ENCODE assay signal across 8 cellular contexts in the genomic region with DNA sequence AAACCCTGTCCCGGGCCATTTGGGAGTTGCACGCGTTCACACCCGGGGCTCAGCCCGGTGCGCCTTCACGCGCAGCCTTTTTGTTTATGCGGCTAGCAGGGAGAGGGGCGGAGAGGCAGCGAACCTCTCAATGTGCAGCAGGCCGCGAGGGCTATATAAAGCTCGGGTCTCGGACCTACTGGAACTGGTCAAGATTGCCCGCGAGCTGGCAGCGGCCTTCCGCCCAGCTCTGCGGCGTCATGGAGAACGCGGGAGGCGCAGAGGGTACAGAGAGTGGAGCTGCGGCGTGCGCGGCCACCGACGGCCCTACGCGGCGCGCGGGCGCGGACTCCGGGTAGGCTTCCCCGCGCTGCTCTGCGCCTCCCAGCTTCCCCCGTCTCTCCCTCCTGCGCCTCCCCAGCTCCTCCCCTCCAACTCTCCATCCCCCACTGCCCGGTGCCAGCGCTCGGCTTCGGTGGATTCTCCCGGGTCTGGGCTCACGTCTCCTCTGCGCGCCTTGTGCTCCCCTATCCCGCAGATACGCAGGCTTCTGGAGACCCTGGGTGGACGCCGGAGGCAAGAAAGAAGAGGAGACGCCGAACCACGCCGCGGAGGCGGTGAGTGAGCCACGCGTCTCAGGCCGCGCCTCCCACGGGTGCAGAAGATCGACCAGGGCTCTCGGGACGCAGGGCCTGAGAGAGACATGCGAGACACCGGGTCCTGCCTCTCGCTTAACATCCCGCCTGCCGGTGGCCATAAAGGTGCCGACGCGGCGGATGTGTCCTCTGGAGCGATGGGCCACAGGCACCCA. TPM values are rescaled to one million over a fixed set of nuclear protein-coding genes. Genes with fewer than 3 reads are reported as not detected.
DNase-seq lines count a peak whose midpoint lies in the region; ATAC-seq and TF ChIP-seq lines count a peak whose summit lies in the region.

A gene with protein sequence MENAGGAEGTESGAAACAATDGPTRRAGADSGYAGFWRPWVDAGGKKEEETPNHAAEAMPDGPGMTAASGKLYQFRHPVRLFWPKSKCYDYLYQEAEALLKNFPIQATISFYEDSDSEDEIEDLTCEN (plus strand): TSS at position 183 of the 790 bp plus-strand sequence. CDS start 57 bp downstream, at position 240.

- no peak for TF ChIP-seq CTCF in WI38 (IDR thresholded peaks at IDR 0.05; ENCODE audit: low read depth, low read length)

- H3K9ac ChIP-seq in HUES64 (ENCODE audit: low read depth, low read length) (peak within 1 kb of the TSS; percentile 54), mucosa of rectum (ENCODE audit: low read depth in 1 of 2, low read length in 2 of 2) (no peak within 1 kb of the TSS)

- intact Hi-C loops in activated naive CD4-positive, alpha-beta T cell treated with anti-CD3 and anti-CD28 coated beads for 36 hours (cut with micrococcal nuclease): no loop called here

- H3K4me1 ChIP-seq in HUES64 (ENCODE audit: insufficient read depth, low read length): peaks cover 7% of the 10 kb centered on the region
- no peaks in the 10 kb centered on the region for H3K4me1 ChIP-seq in mucosa of rectum (ENCODE audit: control insufficient read depth in 2 of 2, insufficient read depth in 2 of 2, low read length in 2 of 2)

- H3K27ac ChIP-seq in HUES64 (ENCODE audit: low read depth, low read length): no peak within 1 kb of the TSS
- no peak within 1 kb of the TSS for H3K27ac ChIP-seq in mucosa of rectum (ENCODE audit: low read depth in 2 of 2, low read length in 2 of 2)

- peak; percentile 52 for ATAC-seq in esophagus mucosa

- H3K27me3 Mint-ChIP-seq in activated naive CD4-positive, alpha-beta T cell treated with anti-CD3 and anti-CD28 coated beads for 36 hours (ENCODE audit: low read depth): peaks cover 66% of the 10 kb centered on the region

- H3K9me3 ChIP-seq in HUES64 (ENCODE audit: insufficient read depth, low read depth, low read length) (no peaks in the 10 kb centered on the region), mucosa of rectum (ENCODE audit: control insufficient read depth in 2 of 2, low read length in 2 of 2) (no peaks in the 10 kb centered on the region)

- WGBS in HUES64: under 1% methylated on average over 79 of the region's 79 CpGs

- peak within 1 kb of the TSS; percentile 70 for H3K4me3 ChIP-seq in HUES64 (ENCODE audit: low read length)
- H3K4me3 ChIP-seq in WI38 (ENCODE audit: low read depth, low read length): peak within 1 kb of the TSS; percentile 45
- peak within 1 kb of the TSS; percentile 32 to 60 for H3K4me3 ChIP-seq in mucosa of rectum (ENCODE audit: low read length in 2 of 2)

- H3K27me3 ChIP-seq in HUES64 (ENCODE audit: insufficient read depth, low read length): peaks cover 76% of the 10 kb centered on the region
- H3K27me3 ChIP-seq in mucosa of rectum (ENCODE audit: control insufficient read depth in 2 of 2, insufficient read depth in 2 of 2, low read length in 2 of 2): peaks cover 16 to 18% of the 10 kb centered on the region in 2 donors

- H3K4me1 Mint-ChIP-seq in activated naive CD4-positive, alpha-beta T cell treated with anti-CD3 and anti-CD28 coated beads for 36 hours (ENCODE audit: low read depth): peaks cover 7% of the 10 kb centered on the region

- no peaks in the 10 kb centered on the region for H3K9me3 Mint-ChIP-seq in activated naive CD4-positive, alpha-beta T cell treated with anti-CD3 and anti-CD28 coated beads for 36 hours

- no peaks in the 10 kb centered on the region for H3K36me3 ChIP-seq in HUES64 (ENCODE audit: insufficient read depth, low read length)
- no peaks in the 10 kb centered on the region for H3K36me3 ChIP-seq in mucosa of rectum (ENCODE audit: control insufficient read depth in 2 of 2, insufficient read depth in 2 of 2, low read length in 2 of 2)

- H3K27ac Mint-ChIP-seq in activated naive CD4-positive, alpha-beta T cell treated with anti-CD3 and anti-CD28 coated beads for 36 hours: no peak within 1 kb of the TSS

- H3K36me3 Mint-ChIP-seq in activated naive CD4-positive, alpha-beta T cell treated with anti-CD3 and anti-CD28 coated beads for 36 hours (ENCODE audit: low read depth): no peaks in the 10 kb centered on the region

- CTCF ChIA-PET in activated naive CD4-positive, alpha-beta T cell treated with anti-CD3 and anti-CD28 coated beads for 36 hours (lab: Charles Lee): no interaction called here

- DNase-seq in activated naive CD4-positive, alpha-beta T cell treated with anti-CD3 and anti-CD28 coated beads for 36 hours: no peak
- no peak for DNase-seq in activated naive CD4-positive, alpha-beta T cell treated with Interleukin-2 at 50 U/mL for 16 hours
- DNase-seq in ureter (ENCODE audit: low spot score) (peak; percentile 46), amniotic stem cell (lab: John Stamatoyannopoulos, UW) (no peak)

- peak within 1 kb of the TSS; percentile 65 for H3K4me3 Mint-ChIP-seq in activated naive CD4-positive, alpha-beta T cell treated with anti-CD3 and anti-CD28 coated beads for 36 hours

RNA-seq across cellular contexts. Expression of the gene that starts here (rescaled TPM):
- not detected for total RNA-seq in activated naive CD4-positive, alpha-beta T cell treated with anti-CD3 and anti-CD28 coated beads for 36 hours
- 0.05 TPM for polyA plus RNA-seq in HUES64 (2013, experiment 1 of 2)
- 0.76 TPM for polyA plus RNA-seq in HUES64 (2013, experiment 2 of 2)
- not detected for total RNA-seq in esophagus mucosa
- 0.86 TPM for total RNA-seq in ureter

Comparison
In these comparisons a context has a peak if more than half of its experiments do, and no peak if none do; other contexts are left out.
1. Peak in ATAC-seq in esophagus mucosa; RNA of the gene not detected or under 1 TPM.
2. Peak in DNase-seq in ureter; RNA of the gene not detected or under 1 TPM.